ENCODE assay signal across 15 cellular contexts in genomic region chr10:99403674-99404073, GRCh38. TPM values are rescaled to one million over a fixed set of nuclear protein-coding genes. Genes with fewer than 3 reads are reported as not detected.
DNase-seq lines count a peak whose midpoint lies in the region; ATAC-seq lines count a peak whose summit lies in the region.
"Had no signal": no experiment of that assay in that cellular context is flagged by ENCODE, and none has a peak within 500 bp of the region (broad histone marks: within the 10 kb centered on the region; RNA-seq: fewer than 3 reads in every experiment).

No MANE protein-coding gene starts in this region.

- H3K4me1 ChIP-seq in trophoblast cell (ENCODE audit: control insufficient read depth in 1 of 2, insufficient read depth in 2 of 2, low read length in 2 of 2) (peaks cover 2 to 4% of the 10 kb centered on the region in 2 experiments), neuronal stem cell (ENCODE audit: control insufficient read depth in 2 of 2, insufficient read depth in 1 of 2, low read depth in 1 of 2, low read length in 2 of 2) (no peaks in the 10 kb centered on the region)
- H3K4me1 ChIP-seq: gastrocnemius medialis, tibial artery had no signal

- peaks cover 8% of the 10 kb centered on the region for H3K36me3 Mint-ChIP-seq in activated CD4-positive, alpha-beta T cell treated with anti-CD3 and anti-CD28 coated beads, Interleukin-2, amount 10 ng/mL, durations not matched to agents 7 days and 5 days (ENCODE audit: low read depth)

- no peaks in the 10 kb centered on the region for H3K9me3 Mint-ChIP-seq in activated CD4-positive, alpha-beta T cell treated with anti-CD3 and anti-CD28 coated beads, Interleukin-2, amount 10 ng/mL, durations not matched to agents 7 days and 5 days
- H3K9me3 Mint-ChIP-seq: natural killer cell; stimulated activated effector memory CD8-positive, alpha-beta T cell treated with anti-CD3 and anti-CD28 coated beads, Interleukin-12 subunit alpha, Interleukin-12 subunit beta, amount 100 ng/mL, for 72 hours had no signal

- H2AFZ ChIP-seq in trophoblast cell (ENCODE audit: insufficient read depth, low read length, poor library complexity) (no peak overlapping the region), neuronal stem cell (ENCODE audit: low read length) (no peak overlapping the region)

- POLR2A ChIA-PET in activated CD4-positive, alpha-beta T cell treated with anti-CD3 and anti-CD28 coated beads, Interleukin-2, amount 10 ng/mL, durations not matched to agents 7 days and 5 days (lab: Charles Lee) = no interaction called here

- no peak overlapping the region for H3K23ac ChIP-seq in trophoblast cell (ENCODE audit: low read length)
- H3K23ac ChIP-seq in neuronal stem cell (ENCODE audit: low read depth, low read length, poor library complexity) = no peak overlapping the region

- H3K36me3 ChIP-seq in trophoblast cell (ENCODE audit: control insufficient read depth in 1 of 2, insufficient read depth in 2 of 2, low read length in 2 of 2) (peaks cover 19 to 39% of the 10 kb centered on the region in 2 experiments), neuronal stem cell (replicated peaks in 1 of 2; ENCODE audit: control insufficient read depth in 2 of 2, insufficient read depth in 2 of 2, low read length in 2 of 2) (peaks cover 17 to 79% of the 10 kb centered on the region in 2 donors)

- H2BK15ac ChIP-seq in neuronal stem cell (ENCODE audit: low read length) = no peak overlapping the region

- H3K18ac ChIP-seq in trophoblast cell (ENCODE audit: low read length) (no peak overlapping the region), neuronal stem cell (ENCODE audit: low read length) (no peak overlapping the region)

- H3K4me3 Mint-ChIP-seq in activated CD4-positive, alpha-beta T cell treated with anti-CD3 and anti-CD28 coated beads, Interleukin-2, amount 10 ng/mL, durations not matched to agents 7 days and 5 days = no peak overlapping the region
- H3K4me3 Mint-ChIP-seq: B cell; natural killer cell; stimulated activated effector memory CD8-positive, alpha-beta T cell treated with anti-CD3 and anti-CD28 coated beads, Interleukin-12 subunit alpha, Interleukin-12 subunit beta, amount 100 ng/mL, for 72 hours had no signal

- H3K4me2 ChIP-seq in trophoblast cell (ENCODE audit: low read length) = no peak overlapping the region
- H3K4me2 ChIP-seq in neuronal stem cell (ENCODE audit: insufficient read depth, low read length, poor library complexity, severe bottlenecking) = no peak overlapping the region

- H2AK5ac ChIP-seq in trophoblast cell (ENCODE audit: low read length) (no peak overlapping the region), neuronal stem cell (ENCODE audit: low read depth, low read length) (no peak overlapping the region)

- H2BK120ac ChIP-seq in trophoblast cell (ENCODE audit: insufficient read depth, low read length, poor library complexity) = no peak overlapping the region
- H2BK120ac ChIP-seq in neuronal stem cell (ENCODE audit: low read depth, low read length) = no peak overlapping the region

- H3K14ac ChIP-seq in trophoblast cell (ENCODE audit: low read length) (no peak overlapping the region), neuronal stem cell (ENCODE audit: low read length) (no peak overlapping the region)

- H3K4me1 Mint-ChIP-seq in activated CD4-positive, alpha-beta T cell treated with anti-CD3 and anti-CD28 coated beads, Interleukin-2, amount 10 ng/mL, durations not matched to agents 7 days and 5 days = no peaks in the 10 kb centered on the region
- H3K4me1 Mint-ChIP-seq: natural killer cell; stimulated activated effector memory CD8-positive, alpha-beta T cell treated with anti-CD3 and anti-CD28 coated beads, Interleukin-12 subunit alpha, Interleukin-12 subunit beta, amount 100 ng/mL, for 72 hours had no signal

- H3K79me1 ChIP-seq in trophoblast cell (ENCODE audit: low read length) (no peaks in the 10 kb centered on the region), neuronal stem cell (ENCODE audit: low read depth, low read length) (peaks cover 3% of the 10 kb centered on the region)

- H2BK5ac ChIP-seq in trophoblast cell (ENCODE audit: low read depth, low read length, poor library complexity) = peak overlapping the region; percentile 46
- no peak overlapping the region for H2BK5ac ChIP-seq in neuronal stem cell (ENCODE audit: low read length)

- no peak overlapping the region for H4K8ac ChIP-seq in trophoblast cell (ENCODE audit: low read depth, low read length)
- no peak overlapping the region for H4K8ac ChIP-seq in neuronal stem cell (ENCODE audit: low read depth, low read length)

- H3K9ac ChIP-seq in trophoblast cell (ENCODE audit: low read length) (no peak overlapping the region), neuronal stem cell (ENCODE audit: low read depth, low read length, poor library complexity) (no peak overlapping the region)

- WGBS in trophoblast cell (ENCODE audit: extremely low coverage, insufficient coverage, insufficient read length) = no CpG with 5 or more reads among the region's 9 CpGs
- no CpG with 5 or more reads among the region's 9 CpGs for WGBS in neuronal stem cell (ENCODE audit: extremely low coverage in 2 of 2, insufficient read length in 2 of 2, insufficient replicate concordance in 1 of 2), 2 donors

- peak; percentile 66 for ATAC-seq in GM21717 (IDR thresholded peaks at IDR 0.05; ENCODE audit: unreplicated experiment)
- no peak for ATAC-seq in GM21576 (IDR thresholded peaks at IDR 0.05; ENCODE audit: unreplicated experiment)
- ATAC-seq: gastrocnemius medialis; natural killer cell; stimulated activated effector memory CD8-positive, alpha-beta T cell treated with anti-CD3 and anti-CD28 coated beads, Interleukin-12 subunit alpha, Interleukin-12 subunit beta, amount 100 ng/mL, for 72 hours had no signal

- H3K4me3 ChIP-seq in trophoblast cell (ENCODE audit: low read depth, low read length) = no peak overlapping the region
- H3K4me3 ChIP-seq in neuronal stem cell (ENCODE audit: low read length in 2 of 2) = no peak overlapping the region
- H3K4me3 ChIP-seq: gastrocnemius medialis, lung, tibial artery had no signal

- H4K12ac ChIP-seq in trophoblast cell (ENCODE audit: low read depth, low read length) = peak overlapping the region; percentile 18

- H3K27me3 Mint-ChIP-seq in activated CD4-positive, alpha-beta T cell treated with anti-CD3 and anti-CD28 coated beads, Interleukin-2, amount 10 ng/mL, durations not matched to agents 7 days and 5 days = no peaks in the 10 kb centered on the region
- H3K27me3 Mint-ChIP-seq: B cell had no signal

- H4K91ac ChIP-seq in trophoblast cell (ENCODE audit: low read depth, low read length) = peak overlapping the region; percentile 28
- H4K91ac ChIP-seq in neuronal stem cell (ENCODE audit: low read depth, low read length, poor library complexity) = no peak overlapping the region

- no peaks in the 10 kb centered on the region for H3K9me3 ChIP-seq in trophoblast cell (ENCODE audit: insufficient read depth, low read depth, low read length)
- H3K9me3 ChIP-seq in neuronal stem cell (replicated peaks in 1 of 2; ENCODE audit: control insufficient read depth in 2 of 2, insufficient read depth in 1 of 2, low read depth in 1 of 2, low read length in 2 of 2) = peaks cover 0 to 2% of the 10 kb centered on the region in 2 donors
- H3K9me3 ChIP-seq: gastrocnemius medialis, tibial artery had no signal

- H3K27ac ChIP-seq in trophoblast cell (ENCODE audit: low read depth, low read length) (no peak overlapping the region), neuronal stem cell (replicated peaks; ENCODE audit: low read length) (no peak overlapping the region)
- H3K27ac ChIP-seq: gastrocnemius medialis, tibial artery had no signal

- CTCF ChIA-PET in activated CD4-positive, alpha-beta T cell treated with anti-CD3 and anti-CD28 coated beads, Interleukin-2, amount 10 ng/mL, durations not matched to agents 7 days and 5 days (lab: Charles Lee) = no interaction called here

- H3K79me2 ChIP-seq in trophoblast cell (ENCODE audit: control insufficient read depth, insufficient read depth, low read length, poor library complexity) = no peaks in the 10 kb centered on the region

- H2BK12ac ChIP-seq in trophoblast cell (ENCODE audit: low read length) = no peak overlapping the region
- H2BK12ac ChIP-seq in neuronal stem cell (ENCODE audit: low read length) = no peak overlapping the region

- DNase-seq in HT1080 (ENCODE audit: low read depth) (peak; percentile 69), UCSD-AML1 (lab: John Stamatoyannopoulos, UW; ENCODE audit: unreplicated experiment) (peak; percentile 23), trophoblast cell (no peak), neuronal stem cell (ENCODE audit: low spot score) (no peak)
- DNase-seq in activated CD4-positive, alpha-beta T cell treated with anti-CD3 and anti-CD28 coated beads, Interleukin-2, amount 10 ng/mL, durations not matched to agents 7 days and 5 days = no peak
- DNase-seq: gastrocnemius medialis, natural killer cell, NCI-H1092 treated with DMSO at 0.1 percent for 48 hours, Right ventricle myocardium superior, tibial artery had no signal

- no peak overlapping the region for H3K27ac Mint-ChIP-seq in activated CD4-positive, alpha-beta T cell treated with anti-CD3 and anti-CD28 coated beads, Interleukin-2, amount 10 ng/mL, durations not matched to agents 7 days and 5 days
- H3K27ac Mint-ChIP-seq: B cell; natural killer cell; stimulated activated effector memory CD8-positive, alpha-beta T cell treated with anti-CD3 and anti-CD28 coated beads, Interleukin-12 subunit alpha, Interleukin-12 subunit beta, amount 100 ng/mL, for 72 hours had no signal

- no peak overlapping the region for H3K4ac ChIP-seq in trophoblast cell (ENCODE audit: low read depth, low read length)
- H3K4ac ChIP-seq in neuronal stem cell (ENCODE audit: low read length) = no peak overlapping the region

- no peaks in the 10 kb centered on the region for H3K27me3 ChIP-seq in trophoblast cell (ENCODE audit: insufficient read depth, low read length)
- no peaks in the 10 kb centered on the region for H3K27me3 ChIP-seq in neuronal stem cell (ENCODE audit: control insufficient read depth in 3 of 3, insufficient read depth in 3 of 3, low read depth in 1 of 3, low read length in 3 of 3)
- H3K27me3 ChIP-seq: gastrocnemius medialis, tibial artery had no signal

RNA-seq across cellular contexts. Expression of gene GOT1, which starts 26.8 kb away (rescaled TPM):
- 33.9 and 43.9 TPM in 2 replicates for total RNA-seq in HT1080 (2014; rRNA removed; shearing (Covaris generic))
- polyA plus RNA-seq in HT1080 (2015; cell fraction: cytosol; rRNA removed) = 69.3 and 70.0 TPM in 2 replicates
- 67.3 and 81.7 TPM in 2 replicates for polyA plus RNA-seq in HT1080 (2015; cell fraction: nucleus; rRNA removed)
- polyA plus RNA-seq in trophoblast cell (2013) = 52.9 and 53.8 TPM in 2 replicates
- polyA plus RNA-seq in neuronal stem cell (2013, experiment 1 of 2) = 42.3 TPM
- 40.4 TPM for polyA plus RNA-seq in neuronal stem cell (2013, experiment 2 of 2)
- total RNA-seq in activated CD4-positive, alpha-beta T cell treated with anti-CD3 and anti-CD28 coated beads, Interleukin-2, amount 10 ng/mL, durations not matched to agents 7 days and 5 days = 10 to 100 TPM; 26.1 to 33.2 TPM

Comparison
In these comparisons a context has a peak if more than half of its experiments do, and no peak if none do; other contexts are left out.
1. DNase-seq: peak in HT1080 (single experiment) and UCSD-AML1 (single experiment); none in trophoblast cell (0 of 2), neuronal stem cell (single experiment) and activated CD4-positive, alpha-beta T cell treated with anti-CD3 and anti-CD28 coated beads, Interleukin-2, amount 10 ng/mL, durations not matched to agents 7 days and 5 days (single experiment).